Comparison of ENCODE assay signal across 12 cellular contexts in genomic region chr10:97827778-97828291, GRCh38. TPM values are rescaled to one million over a fixed set of nuclear protein-coding genes. Genes with fewer than 3 reads are reported as not detected.
DNase-seq lines count a peak whose midpoint lies in the region; ATAC-seq lines count a peak whose summit lies in the region.
"Had no signal": no experiment of that assay in that cellular context is flagged by ENCODE, and none has a peak within 500 bp of the region (broad histone marks: within the 10 kb centered on the region; RNA-seq: fewer than 3 reads in every experiment).

No MANE protein-coding gene starts in this region.

- peak; percentile 66 for DNase-seq in AG08395 (ENCODE audit: low spot score)
- peak; percentile 54 for DNase-seq in H7
- DNase-seq in T1000 (lab: John Stamatoyannopoulos, UW) = peak; percentile 68
- peak; percentile 69 for DNase-seq in islet precursor cell
- no peak for DNase-seq in NCI-H2196 treated with DMSO at 0.1 percent for 48 hours (lab: John Stamatoyannopoulos, UW; ENCODE audit: unreplicated experiment)
- no peak for DNase-seq in OCI-M2 (lab: John Stamatoyannopoulos, UW; ENCODE audit: unreplicated experiment)
- DNase-seq: NCI-H187, NCI-H526 treated with DMSO at 0.1 percent for 48 hours, upper lobe of left lung had no signal

- H3K27me3 ChIP-seq in H7 (ENCODE audit: control insufficient read depth, insufficient read depth, low read length) = no peaks in the 10 kb centered on the region
- H3K27me3 ChIP-seq: BLaER1, upper lobe of left lung had no signal

- H3K36me3 ChIP-seq in H7 (replicated peaks; ENCODE audit: control insufficient read depth, insufficient read depth, low read length) = no peaks in the 10 kb centered on the region
- H3K36me3 ChIP-seq: BLaER1, upper lobe of left lung had no signal

- ATAC-seq in GM19397 (IDR thresholded peaks at IDR 0.05; ENCODE audit: unreplicated experiment) (no peak), GM19023 (IDR thresholded peaks at IDR 0.05; ENCODE audit: unreplicated experiment) (no peak)

- no peak overlapping the region for H3K4me3 ChIP-seq in H7 (ENCODE audit: insufficient read depth, low read depth, low read length)
- H3K4me3 ChIP-seq: BLaER1, upper lobe of left lung had no signal

RNA-seq across cellular contexts. Expression of gene GOLGA7B, which starts 21.8 kb away (rescaled TPM):
- total RNA-seq in H7 (2014; rRNA removed; shearing (Covaris generic)) = 0.04 TPM in 1 of 2 replicates, not detected in the other

RNA-seq across cellular contexts. Expression of gene SFRP5, which starts 56.0 kb away (rescaled TPM):
- total RNA-seq in H7 (2014; rRNA removed; shearing (Covaris generic)) = 1.9 and 2.3 TPM in 2 replicates

Comparison
In these comparisons a context has a peak if more than half of its experiments do, and no peak if none do; other contexts are left out.
1. DNase-seq: peak in AG08395 (single experiment), H7 (single experiment), T1000 (single experiment) and islet precursor cell (single experiment); none in NCI-H2196 treated with DMSO at 0.1 percent for 48 hours (single experiment) and OCI-M2 (single experiment).